Comparison of ENCODE assay signal across 1 cellular context in genomic region chr9:101440714-101441230, GRCh38.
TF ChIP-seq lines count a peak whose summit lies in the region.

No MANE protein-coding gene starts in this region.

TF ChIP-seq in HepG2, 621 proteins besides CTCF, POLR2A, EP300 and RAD21 (continued from another document and continues in another):
- TF ChIP-seq PAXIP1 (CRISPR knock-in tag; conservative IDR thresholded peaks at IDR 0.05) (peak; percentile 78), ATRX (CRISPR knock-in tag; IDR thresholded peaks at IDR 0.05; ENCODE audit: borderline replicate concordance) (no peak), FOXP4 (CRISPR knock-in tag; IDR thresholded peaks at IDR 0.05) (no peak; the same call in 1 of the 2 replicates), LBX2 (CRISPR knock-in tag; IDR thresholded peaks at IDR 0.05; ENCODE audit: borderline replicate concordance) (no peak), ZNF652 (CRISPR knock-in tag; IDR thresholded peaks at IDR 0.05; ENCODE audit: borderline replicate concordance, low read depth) (peak; percentile 91), ZNF20 (CRISPR knock-in tag; IDR thresholded peaks at IDR 0.05) (no peak), MAFF (IDR thresholded peaks at IDR 0.05; ENCODE audit: low read depth, low read length) (peak; percentile 59; the same call in 1 of the 2 replicates), SCMH1 (CRISPR knock-in tag; IDR thresholded peaks at IDR 0.05; ENCODE audit: borderline replicate concordance) (no peak), POLR2G (IDR thresholded peaks at IDR 0.05; ENCODE audit: low read depth, low read length) (no peak), CHD2 (IDR thresholded peaks at IDR 0.05; ENCODE audit: low read depth, low read length) (no peak), RFXAP (CRISPR knock-in tag; IDR thresholded peaks at IDR 0.05; ENCODE audit: borderline replicate concordance) (no peak), SETDB1 (CRISPR knock-in tag; IDR thresholded peaks at IDR 0.05; ENCODE audit: borderline replicate concordance) (no peak), HNF4G (IDR thresholded peaks at IDR 0.05; ENCODE audit: borderline replicate concordance, low read depth, low read length) (peak; percentile 55; the same call in 1 of the 2 replicates), HNF4G (CRISPR knock-in tag; IDR thresholded peaks at IDR 0.05; ENCODE audit: borderline replicate concordance, low read depth) (no peak), EHMT2 (IDR thresholded peaks at IDR 0.05; ENCODE audit: borderline replicate concordance, low read depth, low read length) (peak; percentile 73; the same call in 1 of the 2 replicates), NFIC (IDR thresholded peaks at IDR 0.05; ENCODE audit: low read length) (no peak), MED1 (CRISPR knock-in tag; IDR thresholded peaks at IDR 0.05) (peak; percentile 36; the same call in 1 of the 2 replicates), ZNF18 (CRISPR knock-in tag; IDR thresholded peaks at IDR 0.05; ENCODE audit: insufficient replicate concordance) (no peak), TBX2 (CRISPR knock-in tag; IDR thresholded peaks at IDR 0.05; ENCODE audit: borderline replicate concordance) (peak; percentile 67), ZNF430 (CRISPR knock-in tag; IDR thresholded peaks at IDR 0.05) (no peak), ATF3 (CRISPR knock-in tag; IDR thresholded peaks at IDR 0.05) (no peak), HNF1A (IDR thresholded peaks at IDR 0.05; ENCODE audit: low read depth) (peak; percentile 67), HNF1A (CRISPR knock-in tag; IDR thresholded peaks at IDR 0.05; ENCODE audit: borderline replicate concordance) (no peak; the same call in 1 of the 2 replicates), BRF2 (CRISPR knock-in tag; IDR thresholded peaks at IDR 0.05) (no peak), LCORL (IDR thresholded peaks at IDR 0.05) (no peak), LCORL (CRISPR knock-in tag; IDR thresholded peaks at IDR 0.05) (no peak), CSRNP1 (CRISPR knock-in tag; IDR thresholded peaks at IDR 0.05) (no peak), ZBED4 (CRISPR knock-in tag; IDR thresholded peaks at IDR 0.05; ENCODE audit: borderline replicate concordance) (no peak), ISL2 (CRISPR knock-in tag; IDR thresholded peaks at IDR 0.05) (0 out of 2 replicates have a peak, but pooled peaks have one; percentile 53), ZFY (CRISPR knock-in tag; IDR thresholded peaks at IDR 0.05) (0 out of 2 replicates have a peak, but pooled peaks have one; percentile 18), SIN3B (IDR thresholded peaks at IDR 0.05; ENCODE audit: low read length) (no peak), ZXDC (CRISPR knock-in tag; IDR thresholded peaks at IDR 0.05) (no peak)
